11 cellular contexts compared by ENCODE assay signal in the genomic region with DNA sequence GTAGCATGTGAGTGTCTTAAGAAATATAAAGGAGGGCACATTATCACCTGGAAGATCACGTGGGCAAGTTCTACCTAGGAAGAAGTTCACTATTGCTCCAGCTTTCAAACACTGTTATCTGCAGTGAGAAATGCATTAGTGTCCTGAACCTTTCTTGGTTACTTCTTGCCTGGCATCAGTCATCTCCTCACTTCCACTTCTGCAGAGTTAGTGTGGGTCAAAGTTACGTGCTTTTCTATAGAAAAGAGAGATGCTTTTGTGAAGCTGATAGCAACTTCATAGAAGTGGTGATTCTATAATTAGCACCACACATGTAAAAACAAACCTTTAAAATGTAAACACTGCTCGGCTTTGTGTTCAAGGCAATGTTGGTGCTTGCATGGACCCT. TPM values are rescaled to one million over a fixed set of nuclear protein-coding genes. Genes with fewer than 3 reads are reported as not detected.
DNase-seq lines count a peak whose midpoint lies in the region; ATAC-seq and TF ChIP-seq lines count a peak whose summit lies in the region.
"Had no signal": no experiment of that assay in that cellular context is flagged by ENCODE, and none has a peak within 500 bp of the region (broad histone marks: within the 10 kb centered on the region; RNA-seq: fewer than 3 reads in every experiment).

No MANE protein-coding gene starts in this region.

- H3K36me3 ChIP-seq in lower lobe of right lung, result peaks cover 23% of the 10 kb centered on the region
- H3K36me3 ChIP-seq in stomach, result peaks cover 0 to 26% (median 18%) of the 10 kb centered on the region in 4 donors
- H3K36me3 ChIP-seq in body of pancreas (replicated peaks in 1 of 2; ENCODE audit: insufficient read depth in 1 of 2, low read depth in 2 of 2), result peaks cover 0 to 3% of the 10 kb centered on the region in 2 donors

- H3K4me1 Mint-ChIP-seq in activated CD4-positive, alpha-beta T cell treated with anti-CD3 and anti-CD28 coated beads, Interleukin-2, amount 10 ng/mL, durations not matched to agents 24 days and 14 days, result peaks cover 74% of the 10 kb centered on the region

- H3K36me3 Mint-ChIP-seq in activated CD4-positive, alpha-beta T cell treated with anti-CD3 and anti-CD28 coated beads, Interleukin-2, amount 10 ng/mL, durations not matched to agents 24 days and 14 days (ENCODE audit: low read depth), result peaks cover 74% of the 10 kb centered on the region
- H3K36me3 Mint-ChIP-seq in activated naive CD4-positive, alpha-beta T cell treated with anti-CD3 and anti-CD28 coated beads, Interleukin-2, amount 50 U/mL, for 72 hours, result peaks cover 31 to 44% of the 10 kb centered on the region in 2 donors

- TF ChIP-seq POLR2A in stomach (IDR thresholded peaks at IDR 0.05) (no peak), body of pancreas (IDR thresholded peaks at IDR 0.05) (no peak)

- H3K27ac ChIP-seq in lower lobe of right lung, result peak overlapping the region; percentile 44
- peak overlapping the region in 4 of 5 donors; percentile 52 to 84 (median 77) for H3K27ac ChIP-seq in stomach
- H3K27ac ChIP-seq in body of pancreas, result no peak overlapping the region
- H3K27ac ChIP-seq: KMS-11 had no signal

- TF ChIP-seq EP300 in stomach (IDR thresholded peaks at IDR 0.05), result no peak

- DNase-seq in activated CD4-positive, alpha-beta T cell treated with anti-CD3 and anti-CD28 coated beads, Interleukin-2, amount 10 ng/mL, durations not matched to agents 24 days and 14 days, result no peak
- no peak for DNase-seq in activated CD4-positive, alpha-beta T cell treated with anti-CD3 and anti-CD28 coated beads for 4 hours
- DNase-seq in activated naive CD4-positive, alpha-beta T cell treated with anti-CD3 and anti-CD28 coated beads, Interleukin-2, amount 50 U/mL, for 72 hours (ENCODE audit: low spot score in 2 of 2), result no peak
- DNase-seq in lower lobe of right lung (no peak), stomach (no peak), HuH-7.5 (ENCODE audit: low spot score) (no peak), body of pancreas (no peak)
- DNase-seq: ACHN, T-helper 9 cell had no signal

- intact Hi-C loops in activated CD4-positive, alpha-beta T cell treated with anti-CD3 and anti-CD28 coated beads, Interleukin-2, amount 10 ng/mL, durations not matched to agents 24 days and 14 days (cut with micrococcal nuclease), result no loop called here
- intact Hi-C loops in lower lobe of right lung (cut with DNase I) (no loop called here), stomach (cut with DNase I; ENCODE audit: low total_unique reads) (no loop called here), body of pancreas (cut with DNase I) (no loop called here)

- no peak for ATAC-seq in activated naive CD4-positive, alpha-beta T cell treated with anti-CD3 and anti-CD28 coated beads, Interleukin-2, amount 50 U/mL, for 72 hours
- ATAC-seq in lower lobe of right lung, result no peak
- ATAC-seq in GM21526 (IDR thresholded peaks at IDR 0.05; ENCODE audit: low FRiP score, unreplicated experiment), result no peak
- ATAC-seq in body of pancreas, result no peak

- TF ChIP-seq CTCF in lower lobe of right lung (IDR thresholded peaks at IDR 0.05) (no peak), stomach (IDR thresholded peaks at IDR 0.05) (no peak), body of pancreas (IDR thresholded peaks at IDR 0.05) (no peak)

- H3K27me3 ChIP-seq in lower lobe of right lung (ENCODE audit: low read depth), result no peaks in the 10 kb centered on the region
- no peaks in the 10 kb centered on the region for H3K27me3 ChIP-seq in stomach
- no peaks in the 10 kb centered on the region for H3K27me3 ChIP-seq in body of pancreas

- H3K9me3 ChIP-seq in lower lobe of right lung, result no peaks in the 10 kb centered on the region
- no peaks in the 10 kb centered on the region for H3K9me3 ChIP-seq in stomach
- H3K9me3 ChIP-seq in body of pancreas, result no peaks in the 10 kb centered on the region

- WGBS in stomach, 5 donors, result 40 to 69% (median 57%) methylated on average over 3 of the region's 3 CpGs
- WGBS in body of pancreas, 2 donors, result 52 to 57% methylated on average over 3 of the region's 3 CpGs

- H3K4me3 Mint-ChIP-seq in activated CD4-positive, alpha-beta T cell treated with anti-CD3 and anti-CD28 coated beads, Interleukin-2, amount 10 ng/mL, durations not matched to agents 24 days and 14 days, result peak overlapping the region; percentile 77

- H3K4me3 ChIP-seq in lower lobe of right lung (no peak overlapping the region), stomach (no peak overlapping the region), body of pancreas (no peak overlapping the region)

- H3K4me1 ChIP-seq in lower lobe of right lung (peaks cover 47% of the 10 kb centered on the region), stomach (peaks cover 29 to 78% (median 54%) of the 10 kb centered on the region in 4 donors), body of pancreas (peaks cover 31% of the 10 kb centered on the region)

- H3K27ac Mint-ChIP-seq in activated CD4-positive, alpha-beta T cell treated with anti-CD3 and anti-CD28 coated beads, Interleukin-2, amount 10 ng/mL, durations not matched to agents 24 days and 14 days, result peak overlapping the region; percentile 95
- peak overlapping the region; percentile 88 to 97 for H3K27ac Mint-ChIP-seq in activated naive CD4-positive, alpha-beta T cell treated with anti-CD3 and anti-CD28 coated beads, Interleukin-2, amount 50 U/mL, for 72 hours

- H3K27me3 Mint-ChIP-seq in activated CD4-positive, alpha-beta T cell treated with anti-CD3 and anti-CD28 coated beads, Interleukin-2, amount 10 ng/mL, durations not matched to agents 24 days and 14 days, result no peaks in the 10 kb centered on the region

- peaks cover 9% of the 10 kb centered on the region for H3K9me3 Mint-ChIP-seq in activated CD4-positive, alpha-beta T cell treated with anti-CD3 and anti-CD28 coated beads, Interleukin-2, amount 10 ng/mL, durations not matched to agents 24 days and 14 days
- peaks cover 5 to 9% of the 10 kb centered on the region in 2 donors for H3K9me3 Mint-ChIP-seq in activated naive CD4-positive, alpha-beta T cell treated with anti-CD3 and anti-CD28 coated beads, Interleukin-2, amount 50 U/mL, for 72 hours

RNA-seq across cellular contexts. Expression of a gene that starts 57.2 kb away (rescaled TPM):
- total RNA-seq in activated CD4-positive, alpha-beta T cell treated with anti-CD3 and anti-CD28 coated beads, Interleukin-2, amount 10 ng/mL, durations not matched to agents 24 days and 14 days, result 151 and 154 TPM in 2 replicates
- total RNA-seq in activated naive CD4-positive, alpha-beta T cell treated with anti-CD3 and anti-CD28 coated beads, Interleukin-2, amount 50 U/mL, for 72 hours, result 100 to 1,000 TPM; 114 to 146 TPM
- total RNA-seq in lower lobe of right lung, result 44.5 TPM
- total RNA-seq in stomach, result 100 to 1,000 TPM in 1 of 5 donors, 10 to 100 TPM in 4; 21.3 to 219 (median 46.8) TPM
- 10 to 100 TPM; 50.1 to 68.8 (median 52.5) TPM for polyA plus RNA-seq in stomach
- total RNA-seq in body of pancreas, result 10 to 100 TPM in 1 of 2 donors, 1 to 10 TPM in 1; 2.3 to 15.8 TPM

RNA-seq across cellular contexts. Expression of a gene that starts 57.2 kb away (rescaled TPM):
- 52.8 and 55.4 TPM in 2 replicates for total RNA-seq in activated CD4-positive, alpha-beta T cell treated with anti-CD3 and anti-CD28 coated beads, Interleukin-2, amount 10 ng/mL, durations not matched to agents 24 days and 14 days
- total RNA-seq in activated naive CD4-positive, alpha-beta T cell treated with anti-CD3 and anti-CD28 coated beads, Interleukin-2, amount 50 U/mL, for 72 hours, result 10 to 100 TPM; 35.8 to 77.1 TPM
- 17.4 TPM for total RNA-seq in lower lobe of right lung
- 10 to 100 TPM; 13.0 to 38.9 (median 17.2) TPM for total RNA-seq in stomach
- polyA plus RNA-seq in stomach, result 1 to 10 TPM in 1 of 3 donors, under 1 TPM in 2; 0.46 to 1.7 (median 0.87) TPM
- 1 to 10 TPM; 7.3 to 7.8 TPM for total RNA-seq in body of pancreas

Comparison
In these comparisons a context has a peak if more than half of its experiments do, and no peak if none do; other contexts are left out.
1. H3K27ac ChIP-seq: peak in lower lobe of right lung (single experiment) and stomach (4 of 5); none in body of pancreas (0 of 4).